12 cellular contexts compared by ENCODE assay signal in the genomic region with DNA sequence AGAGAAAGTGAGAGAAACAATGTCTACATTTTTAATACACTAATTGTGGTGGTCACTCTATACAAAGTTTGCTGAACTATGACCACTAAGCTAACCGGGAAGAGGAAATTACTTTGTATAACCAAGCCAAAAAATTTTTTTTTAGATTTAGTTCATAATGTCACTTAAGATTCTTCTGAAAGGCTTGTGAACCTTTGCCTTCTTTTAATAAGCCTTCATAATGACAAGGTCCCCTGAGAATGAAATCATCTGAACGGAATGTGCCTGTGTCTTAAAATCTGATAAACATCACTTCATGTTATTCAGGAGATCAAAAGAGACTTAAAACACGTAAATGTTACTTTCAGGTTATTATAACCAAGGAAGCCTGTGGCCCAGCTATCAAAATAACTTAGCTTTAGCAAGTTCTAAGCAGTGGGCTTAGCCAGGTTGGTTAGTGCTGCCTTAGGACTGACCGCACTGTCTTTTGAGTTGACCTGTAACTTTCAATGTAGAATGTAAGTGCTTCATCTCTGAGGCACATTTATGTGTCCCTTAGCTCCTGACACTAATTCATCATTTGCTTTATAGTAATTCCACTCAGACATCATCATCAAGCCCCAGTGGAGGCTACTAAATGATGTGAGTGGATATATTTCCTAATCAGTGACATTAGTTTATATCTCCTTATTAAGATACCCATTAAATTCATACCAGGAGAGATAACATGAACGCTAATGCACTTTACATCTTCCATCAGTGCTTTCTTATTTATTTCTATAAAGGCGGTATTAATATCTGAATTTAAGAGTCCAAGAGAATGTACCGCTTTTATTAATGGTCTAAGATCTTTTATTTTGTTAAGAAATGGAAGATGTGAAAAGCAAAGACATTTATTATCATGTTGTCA.
DNase-seq lines count a peak whose midpoint lies in the region; ATAC-seq, FAIRE-seq and TF ChIP-seq lines count a peak whose summit lies in the region.
"Had no signal": no experiment of that assay in that cellular context is flagged by ENCODE, and none has a peak within 500 bp of the region (broad histone marks: within the 10 kb centered on the region; RNA-seq: fewer than 3 reads in every experiment).

No MANE protein-coding gene starts in this region.

- peak overlapping the region in 3 of 5 donors; percentile 51 to 79 (median 53) for H3K9ac ChIP-seq in subcutaneous abdominal adipose tissue (ENCODE audit: low read length in 5 of 5)

- H3K36me3 ChIP-seq in kidney epithelial cell (ENCODE audit: control insufficient read depth, insufficient read depth, low read length) (no peaks in the 10 kb centered on the region), subcutaneous abdominal adipose tissue (ENCODE audit: control insufficient read depth in 5 of 5, insufficient read depth in 5 of 5, low read length in 5 of 5) (peaks cover 0 to 2% (median 0%) of the 10 kb centered on the region in 5 donors), MG63 (no peaks in the 10 kb centered on the region)

- H3K27ac ChIP-seq in caudate nucleus (ENCODE audit: low read depth, low read length) = peak overlapping the region; percentile 84
- peak overlapping the region; percentile 85 for H3K27ac ChIP-seq in subcutaneous abdominal adipose tissue (ENCODE audit: low read depth, low read length)
- H3K27ac ChIP-seq: C4-2B had no signal

- H3K4me3 ChIP-seq in kidney epithelial cell (ENCODE audit: low read depth, low read length) (no peak overlapping the region), subcutaneous abdominal adipose tissue (ENCODE audit: low read depth in 1 of 5, low read length in 5 of 5) (peak overlapping the region in 1 of 5 donors; percentile 0), MG63 (no peak overlapping the region)

- H3K9me3 ChIP-seq in subcutaneous abdominal adipose tissue (ENCODE audit: control insufficient read depth in 5 of 5, low read length in 5 of 5) (no peaks in the 10 kb centered on the region), MG63 (no peaks in the 10 kb centered on the region)

- FAIRE-seq in HTR-8/SVneo (lab: Jason Lieb, UNC) = no peak

- no peak for TF ChIP-seq CTCF in kidney epithelial cell (IDR thresholded peaks at IDR 0.05; ENCODE audit: insufficient read depth, low read length, poor library complexity, severe bottlenecking)

- peaks cover 3 to 71% (median 43%) of the 10 kb centered on the region in 5 donors for H3K4me1 ChIP-seq in subcutaneous abdominal adipose tissue (ENCODE audit: control insufficient read depth in 5 of 5, insufficient read depth in 5 of 5, low read length in 5 of 5)

- DNase-seq in HTR-8/SVneo (ENCODE audit: insufficient read length, low spot score) = peak; percentile 6
- no peak for DNase-seq in caudate nucleus (lab: John Stamatoyannopoulos, UW)
- peak; percentile 12 for DNase-seq in kidney epithelial cell (ENCODE audit: low read depth)
- no peak for DNase-seq in GF-D8 (lab: John Stamatoyannopoulos, UW)
- DNase-seq in MG63 = no peak
- no peak for DNase-seq in inferior parietal cortex (ENCODE audit: extremely low spot score)
- DNase-seq: activated naive CD8-positive, alpha-beta T cell treated with anti-CD3 and anti-CD28 coated beads for 36 hours; effector CD8-positive, alpha-beta T cell; NCI-H1930 had no signal

- ATAC-seq in esophagus mucosa = no peak

- H3K27me3 ChIP-seq in kidney epithelial cell (ENCODE audit: control insufficient read depth, insufficient read depth, low read length) = no peaks in the 10 kb centered on the region
- no peaks in the 10 kb centered on the region for H3K27me3 ChIP-seq in subcutaneous abdominal adipose tissue (ENCODE audit: control insufficient read depth in 5 of 5, insufficient read depth in 4 of 5, low read length in 5 of 5)
- H3K27me3 ChIP-seq in MG63 = no peaks in the 10 kb centered on the region

Comparison
In these comparisons a context has a peak if more than half of its experiments do, and no peak if none do; other contexts are left out.
1. DNase-seq: peak in HTR-8/SVneo (single experiment) and kidney epithelial cell (single experiment); none in caudate nucleus (0 of 61), GF-D8 (single experiment), MG63 (single experiment) and inferior parietal cortex (single experiment).